1 cellular context compared by ENCODE assay signal in the genomic region with DNA sequence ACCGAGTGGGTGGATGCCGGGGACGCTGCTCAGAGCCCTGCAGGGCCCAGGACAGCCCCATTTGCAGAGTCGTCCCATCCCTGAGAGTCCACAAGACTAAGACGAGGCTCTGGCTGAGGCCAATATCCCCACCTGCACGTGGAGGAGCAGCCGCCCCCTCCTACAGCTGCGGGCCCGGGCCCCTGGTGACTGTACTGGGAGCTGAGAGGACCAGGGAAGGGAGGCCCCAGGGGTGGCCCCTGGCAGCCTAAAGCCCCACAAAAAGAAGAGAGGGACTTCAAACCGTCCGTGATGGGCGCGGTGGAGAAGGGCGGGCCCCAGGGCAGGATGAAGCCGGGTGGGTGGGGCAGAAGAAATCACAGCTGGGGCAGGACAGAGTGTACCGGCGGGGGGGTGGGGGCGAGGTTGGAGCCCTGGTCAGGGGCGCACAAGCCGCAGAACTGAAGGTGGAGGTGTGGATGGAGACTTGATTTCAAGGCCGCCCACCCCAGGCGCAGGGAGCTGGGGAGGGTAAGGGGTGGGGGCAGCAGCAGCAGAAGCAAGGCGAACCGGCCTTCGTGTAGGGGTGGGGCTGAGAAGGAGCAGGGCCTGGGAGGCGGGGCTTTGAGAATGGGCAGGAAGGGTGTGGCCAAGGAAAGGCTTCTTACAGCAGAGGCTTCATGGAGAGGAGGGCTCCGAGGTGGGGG.
TF ChIP-seq lines count a peak whose summit lies in the region.

No MANE protein-coding gene starts in this region.

TF ChIP-seq in H1, 55 proteins besides CTCF, POLR2A, EP300 and RAD21:
- no peak for TF ChIP-seq POLR2AphosphoS5 (IDR thresholded peaks at IDR 0.05; ENCODE audit: low read depth, low read length)
- TF ChIP-seq CHD1 (IDR thresholded peaks at IDR 0.05; ENCODE audit: low read depth, low read length): no peak
- no peak for TF ChIP-seq RXRA (IDR thresholded peaks at IDR 0.05; ENCODE audit: insufficient read depth, low read depth, low read length)
- TF ChIP-seq NANOG (IDR thresholded peaks at IDR 0.05; ENCODE audit: insufficient read depth, low read depth, low read length, poor library complexity, severe bottlenecking): no peak
- TF ChIP-seq GTF2F1 (IDR thresholded peaks at IDR 0.05; ENCODE audit: borderline replicate concordance, low read depth, low read length): no peak
- no peak for TF ChIP-seq BRCA1 (IDR thresholded peaks at IDR 0.05; ENCODE audit: low read depth, low read length)
- no peak for TF ChIP-seq HDAC6 (IDR thresholded peaks at IDR 0.05; ENCODE audit: low read depth, low read length)
- TF ChIP-seq BACH1 (IDR thresholded peaks at IDR 0.05; ENCODE audit: low read length): no peak
- TF ChIP-seq CREB1 (IDR thresholded peaks at IDR 0.05): no peak
- no peak for TF ChIP-seq CHD2 (IDR thresholded peaks at IDR 0.05; ENCODE audit: low read length)
- TF ChIP-seq EZH2 (IDR thresholded peaks at IDR 0.05; ENCODE audit: low read depth, low read length, severe bottlenecking): no peak
- TF ChIP-seq, protein P1, sequence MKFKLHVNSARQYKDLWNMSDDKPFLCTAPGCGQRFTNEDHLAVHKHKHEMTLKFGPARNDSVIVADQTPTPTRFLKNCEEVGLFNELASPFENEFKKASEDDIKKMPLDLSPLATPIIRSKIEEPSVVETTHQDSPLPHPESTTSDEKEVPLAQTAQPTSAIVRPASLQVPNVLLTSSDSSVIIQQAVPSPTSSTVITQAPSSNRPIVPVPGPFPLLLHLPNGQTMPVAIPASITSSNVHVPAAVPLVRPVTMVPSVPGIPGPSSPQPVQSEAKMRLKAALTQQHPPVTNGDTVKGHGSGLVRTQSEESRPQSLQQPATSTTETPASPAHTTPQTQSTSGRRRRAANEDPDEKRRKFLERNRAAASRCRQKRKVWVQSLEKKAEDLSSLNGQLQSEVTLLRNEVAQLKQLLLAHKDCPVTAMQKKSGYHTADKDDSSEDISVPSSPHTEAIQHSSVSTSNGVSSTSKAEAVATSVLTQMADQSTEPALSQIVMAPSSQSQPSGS (IDR thresholded peaks at IDR 0.05; ENCODE audit: low read length): no peak
- TF ChIP-seq RFX5 (IDR thresholded peaks at IDR 0.05; ENCODE audit: borderline replicate concordance, low read depth, low read length): no peak
- no peak for TF ChIP-seq TEAD4 (IDR thresholded peaks at IDR 0.05; ENCODE audit: low read depth, low read length)
- TF ChIP-seq SUZ12 (IDR thresholded peaks at IDR 0.05; ENCODE audit: low read length): no peak
- TF ChIP-seq NRF1 (IDR thresholded peaks at IDR 0.05; ENCODE audit: low read depth, low read length): no peak
- no peak for TF ChIP-seq TAF1 (IDR thresholded peaks at IDR 0.05; ENCODE audit: low read depth, low read length)
- TF ChIP-seq KDM1A (IDR thresholded peaks at IDR 0.05; ENCODE audit: borderline replicate concordance, low read length): no peak
TF ChIP-seq in H1: peak in this region for 0.
